In genomic region chr4:74583757-74584156, GRCh38 we compare ENCODE assay signal across 26 cellular contexts.
DNase-seq lines count a peak whose midpoint lies in the region; ATAC-seq, FAIRE-seq and TF ChIP-seq lines count a peak whose summit lies in the region.
"Had no signal": no experiment of that assay in that cellular context is flagged by ENCODE, and none has a peak within 500 bp of the region (broad histone marks: within the 10 kb centered on the region; RNA-seq: fewer than 3 reads in every experiment).

No MANE protein-coding gene starts in this region.

- DNase-seq in MCF 10A (ENCODE audit: unreplicated experiment) (peak; percentile 63), breast epithelium (ENCODE audit: low spot score in 2 of 2) (no peak), bronchial epithelial cell (ENCODE audit: low read depth) (peak; percentile 66), foreskin keratinocyte (peak; percentile 4 to 21), hippocampal formation (lab: John Stamatoyannopoulos, UW) (no peak), COLO829 (ENCODE audit: low spot score) (no peak)
- DNase-seq in naive thymus-derived CD8-positive, alpha-beta T cell: no peak
- no peak for DNase-seq in stimulated activated naive CD8-positive, alpha-beta T cell treated with anti-CD3 and anti-CD28 coated beads, Interleukin-15, amount 100 ng/mL, for 72 hours
- DNase-seq: 8988T; activated CD4-positive, alpha-beta T cell treated with anti-CD3 and anti-CD28 coated beads, Interleukin-2, amount 10 ng/mL, durations not matched to agents 24 days and 14 days; activated CD8-positive, alpha-beta memory T cell treated with anti-CD3 and anti-CD28 coated beads, Interleukin-2, amount 10 ng/mL, durations not matched to agents 7 days and 5 days; DMS79; effector memory CD8-positive, alpha-beta T cell; heart right ventricle; KG1; NCI-H1048; NCI-H1930; NCI-H2227 treated with DMSO at 0.1 percent for 48 hours; small intestine; stimulated activated naive B cell treated with anti-CD40 and anti-IgM and Interleukin-4, amounts not matched to agents 10 μg/mL and 1 μg/mL and 100 μg/mL, for 72 hours; T-helper 2 cell; tibial artery had no signal

- H3K9me3 Mint-ChIP-seq in MCF 10A (ENCODE audit: unreplicated experiment): no peaks in the 10 kb centered on the region
- H3K9me3 Mint-ChIP-seq in naive thymus-derived CD8-positive, alpha-beta T cell: no peaks in the 10 kb centered on the region
- no peaks in the 10 kb centered on the region for H3K9me3 Mint-ChIP-seq in stimulated activated naive CD8-positive, alpha-beta T cell treated with anti-CD3 and anti-CD28 coated beads, Interleukin-15, amount 100 ng/mL, for 72 hours
- H3K9me3 Mint-ChIP-seq: activated CD4-positive, alpha-beta T cell treated with anti-CD3 and anti-CD28 coated beads, Interleukin-2, amount 10 ng/mL, durations not matched to agents 24 days and 14 days; effector memory CD8-positive, alpha-beta T cell; stimulated activated naive B cell treated with anti-CD40 and anti-IgM and Interleukin-4, amounts not matched to agents 10 μg/mL and 1 μg/mL and 100 μg/mL, for 72 hours had no signal

- peak overlapping the region; percentile 79 for H3K27ac Mint-ChIP-seq in MCF 10A (ENCODE audit: low read depth, unreplicated experiment)
- no peak overlapping the region for H3K27ac Mint-ChIP-seq in naive thymus-derived CD8-positive, alpha-beta T cell
- H3K27ac Mint-ChIP-seq in stimulated activated naive CD8-positive, alpha-beta T cell treated with anti-CD3 and anti-CD28 coated beads, Interleukin-15, amount 100 ng/mL, for 72 hours: no peak overlapping the region
- H3K27ac Mint-ChIP-seq: activated CD4-positive, alpha-beta T cell treated with anti-CD3 and anti-CD28 coated beads, Interleukin-2, amount 10 ng/mL, durations not matched to agents 24 days and 14 days; activated CD8-positive, alpha-beta memory T cell treated with anti-CD3 and anti-CD28 coated beads, Interleukin-2, amount 10 ng/mL, durations not matched to agents 7 days and 5 days; activated naive CD8-positive, alpha-beta T cell; B cell; effector memory CD8-positive, alpha-beta T cell; stimulated activated naive B cell treated with anti-CD40 and anti-IgM and Interleukin-4, amounts not matched to agents 10 μg/mL and 1 μg/mL and 100 μg/mL, for 72 hours had no signal

- no TSS peak for BruUV-seq in MCF 10A (replicated peaks; lab: Mats Ljungman, UMichigan)

- POLR2A ChIA-PET in MCF 10A (lab: Yijun Ruan, JAX): interaction anchor here (0.5 to 2.4 kb wide), 21 partner anchors 8 to 263 kb away, joined by 3 to 21 read pairs (median 4); partner anchors contain the start of gene AREG
- POLR2A ChIA-PET in naive thymus-derived CD8-positive, alpha-beta T cell (lab: Charles Lee): no interaction called here

- H3K36me3 ChIP-seq in breast epithelium: no peaks in the 10 kb centered on the region
- H3K36me3 ChIP-seq in bronchial epithelial cell (ENCODE audit: control insufficient read depth, insufficient read depth, low read length): no peaks in the 10 kb centered on the region
- H3K36me3 ChIP-seq: heart right ventricle, neutrophil, tibial artery had no signal

- H3K36me3 Mint-ChIP-seq in MCF 10A (ENCODE audit: insufficient read depth, unreplicated experiment): no peaks in the 10 kb centered on the region
- H3K36me3 Mint-ChIP-seq in naive thymus-derived CD8-positive, alpha-beta T cell: no peaks in the 10 kb centered on the region
- H3K36me3 Mint-ChIP-seq: activated CD8-positive, alpha-beta memory T cell treated with anti-CD3 and anti-CD28 coated beads, Interleukin-2, amount 10 ng/mL, durations not matched to agents 7 days and 5 days; activated naive CD8-positive, alpha-beta T cell; stimulated activated naive B cell treated with anti-CD40 and anti-IgM and Interleukin-4, amounts not matched to agents 10 μg/mL and 1 μg/mL and 100 μg/mL, for 72 hours had no signal

- intact Hi-C loops in MCF 10A (cut with micrococcal nuclease): no loop called here
- intact Hi-C loops in breast epithelium (cut with DNase I; ENCODE audit: low total_unique reads): no loop called here

- TF ChIP-seq POLR2A in breast epithelium (IDR thresholded peaks at IDR 0.05): no peak

- TF ChIP-seq CTCF in MCF 10A (IDR thresholded peaks at IDR 0.05; ENCODE audit: unreplicated experiment) (no peak), breast epithelium (IDR thresholded peaks at IDR 0.05) (no peak), bronchial epithelial cell (IDR thresholded peaks at IDR 0.05; ENCODE audit: insufficient read depth, low read length, severe bottlenecking) (no peak), foreskin keratinocyte (conservative IDR thresholded peaks at IDR 0.05) (no peak)

- CTCF ChIA-PET in MCF 10A (lab: Yijun Ruan, JAX): interaction anchor here (0.7 to 1.7 kb wide), 6 partner anchors 16 to 272 kb away, joined by 3 to 6 read pairs (median 3); no protein-coding TSS in a partner anchor

- no peak for ATAC-seq in foreskin keratinocyte
- no peak for ATAC-seq in naive thymus-derived CD8-positive, alpha-beta T cell
- no peak for ATAC-seq in stimulated activated naive CD8-positive, alpha-beta T cell treated with anti-CD3 and anti-CD28 coated beads, Interleukin-15, amount 100 ng/mL, for 72 hours
- ATAC-seq: activated CD8-positive, alpha-beta memory T cell treated with anti-CD3 and anti-CD28 coated beads, Interleukin-2, amount 10 ng/mL, durations not matched to agents 7 days and 5 days; effector memory CD8-positive, alpha-beta T cell; heart right ventricle; stimulated activated naive B cell treated with anti-CD40 and anti-IgM and Interleukin-4, amounts not matched to agents 10 μg/mL and 1 μg/mL and 100 μg/mL, for 72 hours had no signal

- peak overlapping the region; percentile 24 for H3K4me3 Mint-ChIP-seq in MCF 10A (ENCODE audit: unreplicated experiment)
- H3K4me3 Mint-ChIP-seq in naive thymus-derived CD8-positive, alpha-beta T cell: no peak overlapping the region
- no peak overlapping the region for H3K4me3 Mint-ChIP-seq in stimulated activated naive CD8-positive, alpha-beta T cell treated with anti-CD3 and anti-CD28 coated beads, Interleukin-15, amount 100 ng/mL, for 72 hours
- H3K4me3 Mint-ChIP-seq: activated CD4-positive, alpha-beta T cell treated with anti-CD3 and anti-CD28 coated beads, Interleukin-2, amount 10 ng/mL, durations not matched to agents 24 days and 14 days; activated CD8-positive, alpha-beta memory T cell treated with anti-CD3 and anti-CD28 coated beads, Interleukin-2, amount 10 ng/mL, durations not matched to agents 7 days and 5 days; activated naive CD8-positive, alpha-beta T cell; B cell; effector memory CD8-positive, alpha-beta T cell; stimulated activated naive B cell treated with anti-CD40 and anti-IgM and Interleukin-4, amounts not matched to agents 10 μg/mL and 1 μg/mL and 100 μg/mL, for 72 hours had no signal

- H3K9me3 ChIP-seq in breast epithelium: no peaks in the 10 kb centered on the region
- H3K9me3 ChIP-seq: heart right ventricle, neutrophil, tibial artery had no signal

- H3K27ac ChIP-seq in breast epithelium: peak overlapping the region in 1 of 2 donors; percentile 7
- no peak overlapping the region for H3K27ac ChIP-seq in foreskin keratinocyte
- H3K27ac ChIP-seq: heart right ventricle, neutrophil, SK-N-MC, tibial artery had no signal

- FAIRE-seq in bronchial epithelial cell (lab: Jason Lieb, UNC): no peak
- FAIRE-seq: small intestine had no signal

- H3K4me1 Mint-ChIP-seq in MCF 10A (ENCODE audit: insufficient read depth, unreplicated experiment): peaks cover 23% of the 10 kb centered on the region
- no peaks in the 10 kb centered on the region for H3K4me1 Mint-ChIP-seq in naive thymus-derived CD8-positive, alpha-beta T cell
- H3K4me1 Mint-ChIP-seq in stimulated activated naive CD8-positive, alpha-beta T cell treated with anti-CD3 and anti-CD28 coated beads, Interleukin-15, amount 100 ng/mL, for 72 hours: no peaks in the 10 kb centered on the region
- H3K4me1 Mint-ChIP-seq: activated CD4-positive, alpha-beta T cell treated with anti-CD3 and anti-CD28 coated beads, Interleukin-2, amount 10 ng/mL, durations not matched to agents 24 days and 14 days; activated CD8-positive, alpha-beta memory T cell treated with anti-CD3 and anti-CD28 coated beads, Interleukin-2, amount 10 ng/mL, durations not matched to agents 7 days and 5 days; B cell; stimulated activated naive B cell treated with anti-CD40 and anti-IgM and Interleukin-4, amounts not matched to agents 10 μg/mL and 1 μg/mL and 100 μg/mL, for 72 hours had no signal

- H3K4me3 ChIP-seq in breast epithelium (no peak overlapping the region), bronchial epithelial cell (ENCODE audit: low read depth, low read length) (no peak overlapping the region)
- H3K4me3 ChIP-seq: heart right ventricle, SK-N-MC, tibial artery had no signal

- no peaks in the 10 kb centered on the region for H3K27me3 ChIP-seq in breast epithelium
- no peaks in the 10 kb centered on the region for H3K27me3 ChIP-seq in bronchial epithelial cell (ENCODE audit: control insufficient read depth, insufficient read depth, low read length)
- no peaks in the 10 kb centered on the region for H3K27me3 ChIP-seq in foreskin keratinocyte
- H3K27me3 ChIP-seq: heart right ventricle, neutrophil, tibial artery had no signal

- no peaks in the 10 kb centered on the region for H3K4me1 ChIP-seq in breast epithelium
- H3K4me1 ChIP-seq in foreskin keratinocyte: peaks cover 13% of the 10 kb centered on the region
- H3K4me1 ChIP-seq: heart right ventricle, tibial artery had no signal

- no peaks in the 10 kb centered on the region for H3K27me3 Mint-ChIP-seq in MCF 10A (ENCODE audit: insufficient read depth, unreplicated experiment)
- H3K27me3 Mint-ChIP-seq in naive thymus-derived CD8-positive, alpha-beta T cell: peaks cover 0 to 9% (median 0%) of the 10 kb centered on the region in 5 donors
- H3K27me3 Mint-ChIP-seq in stimulated activated naive CD8-positive, alpha-beta T cell treated with anti-CD3 and anti-CD28 coated beads, Interleukin-15, amount 100 ng/mL, for 72 hours: no peaks in the 10 kb centered on the region
- H3K27me3 Mint-ChIP-seq: activated CD4-positive, alpha-beta T cell treated with anti-CD3 and anti-CD28 coated beads, Interleukin-2, amount 10 ng/mL, durations not matched to agents 24 days and 14 days; activated naive CD8-positive, alpha-beta T cell; effector memory CD8-positive, alpha-beta T cell had no signal

Comparison
In these comparisons a context has a peak if more than half of its experiments do, and no peak if none do; other contexts are left out.
1. DNase-seq: peak in MCF 10A (single experiment), bronchial epithelial cell (single experiment) and foreskin keratinocyte (2 of 2); none in breast epithelium (0 of 2), hippocampal formation (0 of 2), COLO829 (single experiment), naive thymus-derived CD8-positive, alpha-beta T cell (0 of 10) and stimulated activated naive CD8-positive, alpha-beta T cell treated with anti-CD3 and anti-CD28 coated beads, Interleukin-15, amount 100 ng/mL, for 72 hours (0 of 2).